9 cellular contexts compared by ENCODE assay signal in genomic region chr4:117134386-117134785, GRCh38. TPM values are rescaled to one million over a fixed set of nuclear protein-coding genes. Genes with fewer than 3 reads are reported as not detected.
DNase-seq lines count a peak whose midpoint lies in the region; ATAC-seq and TF ChIP-seq lines count a peak whose summit lies in the region.
"Had no signal": no experiment of that assay in that cellular context is flagged by ENCODE, and none has a peak within 500 bp of the region (broad histone marks: within the 10 kb centered on the region; RNA-seq: fewer than 3 reads in every experiment).

No MANE protein-coding gene starts in this region.

- no peak overlapping the region for H3K4ac ChIP-seq in IMR-90 (ENCODE audit: low read depth, low read length)

- DNase-seq in GM06990 (ENCODE audit: extremely low read depth, insufficient read length): no peak
- peak; percentile 84 for DNase-seq in IMR-90
- DNase-seq in SW 1271 (lab: John Stamatoyannopoulos, UW): peak; percentile 3 to 57
- peak; percentile 22 for DNase-seq in glomerular endothelial cell (ENCODE audit: extremely low read depth, low read depth, low spot score)
- DNase-seq in superior temporal gyrus (ENCODE audit: extremely low spot score): peak; percentile 86
- no peak for DNase-seq in NCI-H1048 (lab: John Stamatoyannopoulos, UW)
- DNase-seq in COLO668 (lab: John Stamatoyannopoulos, UW; ENCODE audit: unreplicated experiment): no peak

- H3K4me3 ChIP-seq in GM06990 (replicated peaks; ENCODE audit: low read depth, low read length) (no peak overlapping the region), IMR-90 (ENCODE audit: insufficient read depth, low read depth, low read length) (no peak overlapping the region)

- in situ Hi-C loops in IMR-90 (cut with MboI; ENCODE audit: low sequenced_read_pairs): loop anchor here (10.0 to 25.0 kb wide), 4 partner anchors 430 to 1130 kb away; partner anchors contain the start of gene NDST3

- dilution Hi-C loops in IMR-90 (cut with HindIII; ENCODE audit: low sequenced_read_pairs, unreplicated experiment): no loop called here

- no peak overlapping the region for H3K18ac ChIP-seq in IMR-90 (ENCODE audit: low read depth, low read length)

- no peak overlapping the region for H2BK5ac ChIP-seq in IMR-90 (ENCODE audit: low read depth, low read length, poor library complexity, severe bottlenecking)

- CTCF ChIA-PET in IMR-90 (lab: Yijun Ruan, JAX): interaction anchor here (0.6 to 2.0 kb wide), 4 partner anchors 9 to 424 kb away, joined by 3 to 9 read pairs (median 6); no protein-coding TSS in a partner anchor

- no TSS peak for BruUV-seq in IMR-90 (replicated peaks; lab: Mats Ljungman, UMichigan)

- no peak overlapping the region for H3K14ac ChIP-seq in IMR-90 (replicated peaks; ENCODE audit: low read depth, low read length)

- TF ChIP-seq CTCF in GM06990 (IDR thresholded peaks at IDR 0.05; ENCODE audit: insufficient read depth, low read length, poor library complexity, severe bottlenecking) (peak; percentile 49), IMR-90 (conservative IDR thresholded peaks at IDR 0.05; ENCODE audit: low read depth, low read length) (peak; percentile 77)

- H4K8ac ChIP-seq in IMR-90 (ENCODE audit: low read depth in 2 of 2, low read length in 2 of 2): no peak overlapping the region

- no peaks in the 10 kb centered on the region for H3K4me1 ChIP-seq in IMR-90 (ENCODE audit: control insufficient read depth, insufficient read depth, low read length)

- no peak for TF ChIP-seq POLR2A in IMR-90 (IDR thresholded peaks at IDR 0.05; ENCODE audit: low read depth, low read length)

- no peak overlapping the region for H3K9ac ChIP-seq in IMR-90 (ENCODE audit: low read depth, low read length)

- peak; percentile 93 for TF ChIP-seq RAD21 in IMR-90 (IDR thresholded peaks at IDR 0.05; ENCODE audit: low read length)

- H3K56ac ChIP-seq in IMR-90 (ENCODE audit: extremely low read depth, insufficient read depth, low read length): no peak overlapping the region

- intact Hi-C loops in IMR-90 (cut with micrococcal nuclease): loop anchor here (1.0 to 10.0 kb wide), 7 partner anchors 426 to 2000 kb away; partner anchors contain the start of gene MYOZ2

- H3K79me1 ChIP-seq in IMR-90 (ENCODE audit: low read depth in 1 of 2, low read length in 2 of 2): no peaks in the 10 kb centered on the region

- POLR2A ChIA-PET in IMR-90 (lab: Charles Lee; ENCODE audit: unreplicated experiment): no interaction called here

- H2AK9ac ChIP-seq in IMR-90 (replicated peaks; ENCODE audit: low read depth, low read length, poor library complexity): no peak overlapping the region

- peak overlapping the region; percentile 35 for H3K4me2 ChIP-seq in IMR-90 (ENCODE audit: low read depth, low read length)

- no peaks in the 10 kb centered on the region for H3K9me3 ChIP-seq in IMR-90 (ENCODE audit: control insufficient read depth, insufficient read depth, low read length)

- ATAC-seq in IMR-90 (ENCODE audit: low read depth): peak; percentile 82
- ATAC-seq in HG03280 (IDR thresholded peaks at IDR 0.05; ENCODE audit: unreplicated experiment): no peak

- no peak overlapping the region; the same call in 1 of the 2 replicates for H2BK120ac ChIP-seq in IMR-90 (ENCODE audit: low read depth, low read length)

- H3K27ac ChIP-seq in IMR-90 (ENCODE audit: insufficient read depth, low read length): no peak overlapping the region

- no peaks in the 10 kb centered on the region for H3K9me1 ChIP-seq in IMR-90 (ENCODE audit: insufficient read depth, low read length)

- H2BK20ac ChIP-seq in IMR-90 (ENCODE audit: low read depth, low read length): no peak overlapping the region

- H3K36me3 ChIP-seq in GM06990 (ENCODE audit: control insufficient read depth, insufficient read depth, low read length) (no peaks in the 10 kb centered on the region), IMR-90 (ENCODE audit: control insufficient read depth, insufficient read depth, low read length) (no peaks in the 10 kb centered on the region)

- no peak overlapping the region for H2AFZ ChIP-seq in IMR-90 (replicated peaks; ENCODE audit: low read length, poor library complexity)

- no peaks in the 10 kb centered on the region for H3K27me3 ChIP-seq in GM06990 (replicated peaks; ENCODE audit: control insufficient read depth, insufficient read depth, low read length)
- no peaks in the 10 kb centered on the region for H3K27me3 ChIP-seq in IMR-90 (ENCODE audit: control insufficient read depth, insufficient read depth, low read length)

- H2BK15ac ChIP-seq in IMR-90 (ENCODE audit: low read depth, low read length): no peak overlapping the region

- no peak overlapping the region for H4K91ac ChIP-seq in IMR-90 (ENCODE audit: insufficient read depth, low read depth, low read length)

- no peak overlapping the region for H4K5ac ChIP-seq in IMR-90 (ENCODE audit: low read depth, low read length)

- H4K20me1 ChIP-seq in IMR-90 (ENCODE audit: insufficient read depth, low read length): no peaks in the 10 kb centered on the region

- H3K23ac ChIP-seq in IMR-90 (ENCODE audit: low read depth, low read length): no peak overlapping the region

- no CpG with 5 or more reads among the region's 4 CpGs for WGBS in IMR-90 (ENCODE audit: extremely low coverage in 2 of 2, insufficient read length in 1 of 2), 2 experiments

- H2AK5ac ChIP-seq in IMR-90 (ENCODE audit: low read depth, low read length): no peak overlapping the region

TF ChIP-seq in IMR-90, 13 proteins besides CTCF, POLR2A, EP300 and RAD21:
- TF ChIP-seq SMC3 (IDR thresholded peaks at IDR 0.05; ENCODE audit: low read depth, low read length): peak; percentile 77
- no peak for TF ChIP-seq RFX5 (IDR thresholded peaks at IDR 0.05; ENCODE audit: low read depth, low read length)

RNA-seq across cellular contexts. Expression of gene TRAM1L1, which starts 49.0 kb away (rescaled TPM):
- 3.4 and 5.3 TPM in 2 replicates for total RNA-seq in IMR-90 (2012; rRNA removed)
- 1.7 and 2.6 TPM in 2 replicates for polyA plus RNA-seq in IMR-90 (2012; rRNA removed)
- 0.35 and 1.2 TPM in 2 replicates for polyA plus RNA-seq in IMR-90 (2012; cell fraction: cytosol; rRNA removed)
- polyA plus RNA-seq in IMR-90 (2012; cell fraction: nucleus; rRNA removed; ENCODE audit: low replicate concordance): 0.48 and 0.88 TPM in 2 replicates
- 1.4 and 3.7 TPM in 2 replicates for total RNA-seq in glomerular endothelial cell
- total RNA-seq: T-helper 2 cell treated with Interferon-gamma antibody and Interleukin-4, amounts not matched to agents 100 ng/mL and 5 ng/mL, for 36 hours had no signal

Comparison
In these comparisons a context has a peak if more than half of its experiments do, and no peak if none do; other contexts are left out.
1. DNase-seq: peak in IMR-90 (single experiment), SW 1271 (2 of 2), glomerular endothelial cell (single experiment) and superior temporal gyrus (single experiment); none in GM06990 (single experiment), NCI-H1048 (single experiment) and COLO668 (single experiment).